ENCODE assay signal across 26 cellular contexts in genomic region chr5:179153921-179154345, GRCh38.
"Had no signal": no experiment of that assay in that cellular context is flagged by ENCODE, and none has a peak within 500 bp of the region (broad histone marks: within the 10 kb centered on the region; RNA-seq: fewer than 3 reads in every experiment).

No MANE protein-coding gene starts in this region.

- H3K27ac ChIP-seq: foreskin keratinocyte, heart left ventricle, pancreas, psoas muscle, SJSA1, testis, transverse colon had no signal

- H3K4me1 Mint-ChIP-seq: activated naive CD8-positive, alpha-beta T cell treated with anti-CD3 and anti-CD28 coated beads, Interleukin-2, amount 50 U/mL, for 24 hours; endodermal cell had no signal

- H3K36me3 ChIP-seq: pancreas, SJSA1, transverse colon had no signal

- H3K9me3 ChIP-seq: heart left ventricle, mucosa of descending colon, pancreas, psoas muscle, testis, transverse colon had no signal

- H3K27me3 ChIP-seq: foreskin keratinocyte, heart left ventricle, pancreas, SJSA1, testis, transverse colon had no signal

- FAIRE-seq: pancreas had no signal

- H3K4me3 ChIP-seq: heart left ventricle, lung, mucosa of descending colon, pancreas, psoas muscle, SJSA1, testis, transverse colon had no signal

- H3K9me3 Mint-ChIP-seq: activated naive CD8-positive, alpha-beta T cell treated with anti-CD3 and anti-CD28 coated beads, Interleukin-2, amount 50 U/mL, for 24 hours; activated T-cell treated with anti-CD3 and anti-CD28 coated beads, Interleukin-2, amount 50 U/mL, for 24 hours; dendritic cell treated with granulocyte-macrophage colony-stimulating factor and Interleukin-4, amounts not matched to agents 40 ng/mL and 50 ng/mL, for 4 days had no signal

- ATAC-seq: activated naive CD8-positive, alpha-beta T cell treated with anti-CD3 and anti-CD28 coated beads, Interleukin-2, amount 50 U/mL, for 24 hours; esophagus mucosa; foreskin keratinocyte; mucosa of descending colon; pancreas; psoas muscle had no signal

- DNase-seq: activated CD4-positive, alpha-beta T cell treated with anti-CD3 and anti-CD28 coated beads for 4 hours; activated CD4-positive, alpha-beta T cell treated with anti-CD3 and anti-CD28 coated beads, Interleukin-2, amount 50 U/mL, for 48 hours; activated CD4-positive, CD25-positive, alpha-beta regulatory T cell; activated CD8-positive, alpha-beta memory T cell treated with anti-CD3 and anti-CD28 coated beads, Interleukin-2, amount 50 U/mL, for 48 hours; activated gamma-delta T cell treated with Interleukin-2 at 50 U/mL for 16 hours; activated naive CD4-positive, alpha-beta T cell treated with anti-CD3 and anti-CD28 coated beads, Interleukin-2, amount 50 U/mL, for 16 hours; activated naive CD8-positive, alpha-beta T cell treated with anti-CD3 and anti-CD28 coated beads, Interleukin-2, amount 50 U/mL, for 24 hours; amygdala; central memory CD4-positive, alpha-beta T cell; foreskin keratinocyte; hypothalamus; mesendoderm; nephron progenitor cell; psoas muscle; stimulated activated CD4-positive, alpha-beta T cell treated with anti-CD3 and anti-CD28 coated beads, Interleukin-2, amount 100 ng/mL, for 48 hours; testis; transverse colon had no signal

- H3K27me3 Mint-ChIP-seq: activated naive CD8-positive, alpha-beta T cell treated with anti-CD3 and anti-CD28 coated beads, Interleukin-2, amount 50 U/mL, for 24 hours; dendritic cell treated with granulocyte-macrophage colony-stimulating factor and Interleukin-4, amounts not matched to agents 40 ng/mL and 50 ng/mL, for 4 days had no signal

- H3K4me1 ChIP-seq: foreskin keratinocyte, heart left ventricle, pancreas, psoas muscle, SJSA1, testis, transverse colon had no signal

- H3K4me3 Mint-ChIP-seq: activated naive CD8-positive, alpha-beta T cell treated with anti-CD3 and anti-CD28 coated beads, Interleukin-2, amount 50 U/mL, for 24 hours; activated T-cell treated with anti-CD3 and anti-CD28 coated beads, Interleukin-2, amount 50 U/mL, for 24 hours; dendritic cell treated with granulocyte-macrophage colony-stimulating factor and Interleukin-4, amounts not matched to agents 40 ng/mL and 50 ng/mL, for 4 days; endodermal cell; nephron progenitor cell had no signal

- H3K27ac Mint-ChIP-seq: activated naive CD8-positive, alpha-beta T cell treated with anti-CD3 and anti-CD28 coated beads, Interleukin-2, amount 50 U/mL, for 24 hours; activated T-cell treated with anti-CD3 and anti-CD28 coated beads, Interleukin-2, amount 50 U/mL, for 24 hours; dendritic cell treated with granulocyte-macrophage colony-stimulating factor and Interleukin-4, amounts not matched to agents 40 ng/mL and 50 ng/mL, for 4 days; endodermal cell; nephron progenitor cell had no signal
